ENCODE assay signal across 1 cellular context in the genomic region with DNA sequence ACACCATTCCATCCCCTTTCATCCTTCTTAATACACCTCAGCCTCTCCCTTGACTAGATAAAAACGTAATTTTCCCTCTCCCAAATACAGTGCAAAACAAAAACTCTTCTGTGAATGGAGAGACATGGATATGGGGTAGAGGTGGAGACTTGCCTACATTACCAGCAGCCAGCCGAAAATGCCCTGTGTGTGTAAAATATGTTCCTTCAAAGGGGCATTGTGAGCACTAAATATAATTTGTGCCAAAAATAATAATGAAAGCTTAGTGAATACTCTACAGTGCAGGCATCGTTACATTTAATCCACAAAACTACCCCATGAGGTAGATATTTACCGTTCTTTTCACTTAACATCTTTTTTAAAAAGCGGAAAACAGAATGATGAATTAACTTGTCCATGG.
TF ChIP-seq lines count a peak whose summit lies in the region.

No MANE protein-coding gene starts in this region.

TF ChIP-seq in IMR-90, 13 proteins besides CTCF, POLR2A, EP300 and RAD21 (continued from another document):
- TF ChIP-seq FOS (IDR thresholded peaks at IDR 0.05; ENCODE audit: low read depth, low read length): no peak
- TF ChIP-seq, protein P1, sequence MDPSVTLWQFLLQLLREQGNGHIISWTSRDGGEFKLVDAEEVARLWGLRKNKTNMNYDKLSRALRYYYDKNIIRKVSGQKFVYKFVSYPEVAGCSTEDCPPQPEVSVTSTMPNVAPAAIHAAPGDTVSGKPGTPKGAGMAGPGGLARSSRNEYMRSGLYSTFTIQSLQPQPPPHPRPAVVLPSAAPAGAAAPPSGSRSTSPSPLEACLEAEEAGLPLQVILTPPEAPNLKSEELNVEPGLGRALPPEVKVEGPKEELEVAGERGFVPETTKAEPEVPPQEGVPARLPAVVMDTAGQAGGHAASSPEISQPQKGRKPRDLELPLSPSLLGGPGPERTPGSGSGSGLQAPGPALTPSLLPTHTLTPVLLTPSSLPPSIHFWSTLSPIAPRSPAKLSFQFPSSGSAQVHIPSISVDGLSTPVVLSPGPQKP (IDR thresholded peaks at IDR 0.05; ENCODE audit: borderline replicate concordance, low read depth, low read length): no peak
- TF ChIP-seq BHLHE40 (IDR thresholded peaks at IDR 0.05; ENCODE audit: low read depth, low read length): no peak
- TF ChIP-seq MXI1 (IDR thresholded peaks at IDR 0.05; ENCODE audit: borderline replicate concordance, low read depth, low read length): no peak
TF ChIP-seq in IMR-90: peak in this region for 0.
